In genomic region chr3:171811059-171811912, GRCh38 we compare ENCODE assay signal across 8 cellular contexts. TPM values are rescaled to one million over a fixed set of nuclear protein-coding genes. Genes with fewer than 3 reads are reported as not detected.
DNase-seq lines count a peak whose midpoint lies in the region; ATAC-seq and TF ChIP-seq lines count a peak whose summit lies in the region.

No MANE protein-coding gene starts in this region.

- no peaks in the 10 kb centered on the region for H3K36me3 ChIP-seq in muscle layer of colon (ENCODE audit: insufficient read depth, low read length)

- no peak overlapping the region for H3K9ac ChIP-seq in muscle layer of colon (ENCODE audit: low read length)

- peak overlapping the region; percentile 82 for H3K4me3 ChIP-seq in coronary artery
- H3K4me3 ChIP-seq in muscle layer of colon (ENCODE audit: low read depth in 1 of 2, low read length in 2 of 2), result peak overlapping the region in 1 of 2 donors; percentile 73

- H3K27ac ChIP-seq in coronary artery (peak overlapping the region; percentile 85 to 92), muscle layer of colon (ENCODE audit: low read depth, low read length) (peak overlapping the region; percentile 82)

- DNase-seq in DMS 273 (lab: John Stamatoyannopoulos, UW; ENCODE audit: unreplicated experiment), result peak; percentile 53
- peak; percentile 97 for DNase-seq in NCI-H460 (ENCODE audit: extremely low read depth, low read depth)
- no peak for DNase-seq in coronary artery (ENCODE audit: low spot score)

- peaks cover 4% of the 10 kb centered on the region for H3K4me1 ChIP-seq in muscle layer of colon (ENCODE audit: insufficient read depth, low read length)

- H3K9me3 ChIP-seq in muscle layer of colon (ENCODE audit: low read length), result no peaks in the 10 kb centered on the region

- no peaks in the 10 kb centered on the region for H3K27me3 ChIP-seq in muscle layer of colon (ENCODE audit: control insufficient read depth in 1 of 2, insufficient read depth in 2 of 2, low read length in 2 of 2)

- no peak for TF ChIP-seq CTCF in coronary artery (IDR thresholded peaks at IDR 0.05)

- ATAC-seq in GM18873 (IDR thresholded peaks at IDR 0.05; ENCODE audit: low FRiP score, unreplicated experiment) (no peak), GM21390 (IDR thresholded peaks at IDR 0.05; ENCODE audit: unreplicated experiment) (no peak), HG03342 (IDR thresholded peaks at IDR 0.05; ENCODE audit: unreplicated experiment) (no peak), HG03460 (IDR thresholded peaks at IDR 0.05; ENCODE audit: unreplicated experiment) (no peak)

RNA-seq across cellular contexts. Expression of gene PLD1, which starts 1.0 kb away (rescaled TPM):
- 27.9 and 33.5 TPM in 2 replicates for total RNA-seq in NCI-H460 (2014; rRNA removed; shearing (Covaris generic))
- polyA plus RNA-seq in NCI-H460 (2014; cell fraction: nucleus; rRNA removed), result 17.0 and 25.4 TPM in 2 replicates

RNA-seq across cellular contexts. Expression of gene TMEM212, which starts 31.9 kb away (rescaled TPM):
- total RNA-seq in NCI-H460 (2014; rRNA removed; shearing (Covaris generic)), result not detected in 2 replicates
- polyA plus RNA-seq in NCI-H460 (2014; cell fraction: nucleus; rRNA removed), result not detected in 2 replicates
